Comparison of ENCODE assay signal across 8 cellular contexts in genomic region chr11:108121274-108122155, GRCh38. TPM values are rescaled to one million over a fixed set of nuclear protein-coding genes. Genes with fewer than 3 reads are reported as not detected.
DNase-seq lines count a peak whose midpoint lies in the region; TF ChIP-seq lines count a peak whose summit lies in the region.

ACAT1 (plus strand) TSS chr11:108121567; CDS start chr11:108121607, 40 bp downstream.

- H3K27ac ChIP-seq in MM.1S (ENCODE audit: low read length), result peak within 1 kb of the TSS; percentile 41; the same call in 1 of the 2 replicates
- no peak within 1 kb of the TSS for H3K27ac ChIP-seq in neural progenitor cell
- peak within 1 kb of the TSS; percentile 89 for H3K27ac ChIP-seq in subcutaneous abdominal adipose tissue (ENCODE audit: low read depth, low read length)

- peaks cover 4% of the 10 kb centered on the region; the same call in 1 of the 2 replicates for H3K36me3 ChIP-seq in HAP-1 (replicated peaks)
- no peaks in the 10 kb centered on the region for H3K36me3 ChIP-seq in MM.1S (replicated peaks; ENCODE audit: insufficient read depth, low read length)
- no peaks in the 10 kb centered on the region for H3K36me3 ChIP-seq in neural progenitor cell
- peaks cover 0 to 5% (median 0%) of the 10 kb centered on the region in 5 donors for H3K36me3 ChIP-seq in subcutaneous abdominal adipose tissue (ENCODE audit: control insufficient read depth in 5 of 5, insufficient read depth in 5 of 5, low read length in 5 of 5)

- no peaks in the 10 kb centered on the region for H3K9me2 ChIP-seq in MM.1S (replicated peaks; ENCODE audit: insufficient read depth, low read length)

- peaks cover 10% of the 10 kb centered on the region for H3K4me1 ChIP-seq in HAP-1
- peaks cover 15% of the 10 kb centered on the region; the same call in 1 of the 2 replicates for H3K4me1 ChIP-seq in MM.1S (ENCODE audit: low read length)
- no peaks in the 10 kb centered on the region for H3K4me1 ChIP-seq in neural progenitor cell
- peaks cover 3 to 46% (median 38%) of the 10 kb centered on the region in 5 donors for H3K4me1 ChIP-seq in subcutaneous abdominal adipose tissue (ENCODE audit: control insufficient read depth in 5 of 5, insufficient read depth in 5 of 5, low read length in 5 of 5)

- TF ChIP-seq CTCF in MM.1S (IDR thresholded peaks at IDR 0.05; ENCODE audit: low read length) (no peak; the same call in none of the 2 replicates), foreskin fibroblast (IDR thresholded peaks at IDR 0.05; ENCODE audit: low read depth, low read length) (no peak), neural progenitor cell (IDR thresholded peaks at IDR 0.05) (peak; percentile 36)

- H3K9me3 ChIP-seq in HAP-1 (no peaks in the 10 kb centered on the region), MM.1S (replicated peaks; ENCODE audit: insufficient read depth, low read length) (no peaks in the 10 kb centered on the region), neural progenitor cell (ENCODE audit: low read depth) (no peaks in the 10 kb centered on the region), subcutaneous abdominal adipose tissue (ENCODE audit: control insufficient read depth in 5 of 5, low read length in 5 of 5) (no peaks in the 10 kb centered on the region)

- peak within 1 kb of the TSS; percentile 95 for H2AFZ ChIP-seq in MM.1S (ENCODE audit: low read length)
- peak within 1 kb of the TSS; percentile 97 for H2AFZ ChIP-seq in neural progenitor cell (replicated peaks)

- H3F3A ChIP-seq in MM.1S (ENCODE audit: insufficient read depth, low read length) (peaks cover 3% of the 10 kb centered on the region; the same call in 1 of the 2 replicates), neural progenitor cell (ENCODE audit: low read depth) (no peaks in the 10 kb centered on the region)

- peaks cover 9% of the 10 kb centered on the region for H3K4me1 Mint-ChIP-seq in neural progenitor cell

- in situ Hi-C loops in HAP-1 (cut with MboI; ENCODE audit: low sequenced_read_pairs), result loop anchor here (10.0 kb wide), 1 partner anchor 533 kb away; no protein-coding TSS in a partner anchor

- peaks cover 7% of the 10 kb centered on the region for H3K27me3 Mint-ChIP-seq in neural progenitor cell (ENCODE audit: insufficient read depth, low read depth)

- peak within 1 kb of the TSS; percentile 87 for H3K4me2 ChIP-seq in MM.1S (ENCODE audit: low read depth, low read length)
- H3K4me2 ChIP-seq in neural progenitor cell, result peak within 1 kb of the TSS; percentile 87

- DNase-seq in GDM1 (lab: John Stamatoyannopoulos, UW), result peak; percentile 87
- peak; percentile 90 to 99 for DNase-seq in HAP-1 (ENCODE audit: low spot score in 2 of 2)
- peak; percentile 95 for DNase-seq in MM.1S
- DNase-seq in SIG-M5 (lab: John Stamatoyannopoulos, UW), result peak; percentile 12
- peak; percentile 96 for DNase-seq in activated gamma-delta T cell treated with Interleukin-2 at 50 U/mL for 16 hours
- peak; percentile 90 to 98 for DNase-seq in foreskin fibroblast
- peak; percentile 95 for DNase-seq in neural progenitor cell (ENCODE audit: low spot score)

- no peaks in the 10 kb centered on the region for H3K9me3 Mint-ChIP-seq in neural progenitor cell

- H3K9ac ChIP-seq in MM.1S (ENCODE audit: low read length) (peak within 1 kb of the TSS; percentile 85), neural progenitor cell (no peak within 1 kb of the TSS), subcutaneous abdominal adipose tissue (ENCODE audit: low read length in 5 of 5) (peak within 1 kb of the TSS; percentile 51 to 92 (median 82))

- H3K36me3 Mint-ChIP-seq in neural progenitor cell, result peaks cover 8% of the 10 kb centered on the region

- H4K20me1 ChIP-seq in MM.1S (ENCODE audit: insufficient read depth, low read length), result no peaks in the 10 kb centered on the region
- peaks cover 5% of the 10 kb centered on the region for H4K20me1 ChIP-seq in neural progenitor cell (ENCODE audit: low read depth)

- H3K27ac Mint-ChIP-seq in neural progenitor cell, result no peak within 1 kb of the TSS

- H3K79me2 ChIP-seq in MM.1S (ENCODE audit: low read length) (peaks cover 46% of the 10 kb centered on the region), neural progenitor cell (ENCODE audit: low read depth) (no peaks in the 10 kb centered on the region)

- H3K4me3 ChIP-seq in HAP-1, result peak within 1 kb of the TSS; percentile 68
- peak within 1 kb of the TSS; percentile 70 for H3K4me3 ChIP-seq in MM.1S (ENCODE audit: low read length)
- H3K4me3 ChIP-seq in foreskin fibroblast (ENCODE audit: low read depth in 1 of 2, low read length in 2 of 2), result peak within 1 kb of the TSS; percentile 73 to 82
- H3K4me3 ChIP-seq in neural progenitor cell, result peak within 1 kb of the TSS; percentile 62
- peak within 1 kb of the TSS; percentile 77 to 93 (median 83) for H3K4me3 ChIP-seq in subcutaneous abdominal adipose tissue (ENCODE audit: low read depth in 1 of 5, low read length in 5 of 5)

- H3K4me3 Mint-ChIP-seq in neural progenitor cell, result peak within 1 kb of the TSS; percentile 91

- H3K27me3 ChIP-seq in HAP-1 (ENCODE audit: low read depth) (no peaks in the 10 kb centered on the region), MM.1S (replicated peaks; ENCODE audit: insufficient read depth, low read length) (no peaks in the 10 kb centered on the region), neural progenitor cell (peaks cover 13% of the 10 kb centered on the region), subcutaneous abdominal adipose tissue (ENCODE audit: control insufficient read depth in 5 of 5, insufficient read depth in 4 of 5, low read length in 5 of 5) (no peaks in the 10 kb centered on the region)

RNA-seq across cellular contexts. Expression of gene ACAT1, which starts in this region (rescaled TPM):
- total RNA-seq in neural progenitor cell (ENCODE audit: low replicate concordance), result 37.6 and 50.9 TPM in 2 replicates

Comparison
In these comparisons a context has a peak if more than half of its experiments do, and no peak if none do; other contexts are left out.
1. DNase-seq: peak in every context shown above with its lines; median percentile 96 in activated gamma-delta T cell treated with Interleukin-2 at 50 U/mL for 16 hours; 95 in MM.1S; 95 in neural progenitor cell; 94 in HAP-1; 94 in foreskin fibroblast; 87 in GDM1; 12 in SIG-M5.